ENCODE assay signal across 21 cellular contexts in the genomic region with DNA sequence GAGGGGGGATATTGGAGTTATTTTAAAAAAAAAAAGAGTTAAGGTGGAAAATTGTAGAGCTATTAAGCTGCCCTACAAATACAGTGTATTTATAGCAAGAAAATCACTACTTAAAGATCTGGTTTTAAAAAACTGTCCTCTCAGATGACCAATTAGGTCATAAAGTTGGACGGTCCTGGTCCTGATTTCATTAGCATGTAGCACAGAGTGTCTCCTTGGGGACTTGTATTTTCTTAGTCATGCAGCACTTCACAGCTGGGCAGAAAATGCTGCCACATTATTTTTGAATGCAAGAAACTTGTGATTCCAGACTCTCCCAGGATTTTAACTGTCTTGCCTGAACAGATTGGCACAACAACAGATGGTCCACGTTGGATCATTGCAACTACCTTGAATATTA.
DNase-seq lines count a peak whose midpoint lies in the region; ATAC-seq and TF ChIP-seq lines count a peak whose summit lies in the region.
"Had no signal": no experiment of that assay in that cellular context is flagged by ENCODE, and none has a peak within 500 bp of the region (broad histone marks: within the 10 kb centered on the region; RNA-seq: fewer than 3 reads in every experiment).

No MANE protein-coding gene starts in this region.

- ATAC-seq in HG02973 (IDR thresholded peaks at IDR 0.05; ENCODE audit: unreplicated experiment), result no peak
- ATAC-seq: activated T-helper 17 cell treated with anti-CD3 and anti-CD28 coated beads, Interleukin-2, amount 50 U/mL, for 72 hours; left colon had no signal

- CTCF ChIA-PET in AG04449 (lab: Yijun Ruan, JAX), result no interaction called here

- H3K4me3 ChIP-seq in AG04449 (ENCODE audit: low read depth, low read length), result no peak overlapping the region
- H3K4me3 ChIP-seq: breast epithelium, hepatocyte, SK-N-MC, tibial artery had no signal

- DNase-seq in AG04449 (ENCODE audit: low read depth, low spot score), result peak; percentile 3
- DNase-seq in DMS 273 (lab: John Stamatoyannopoulos, UW; ENCODE audit: unreplicated experiment), result peak; percentile 94
- peak; percentile 82 for DNase-seq in NCI-H69 (lab: John Stamatoyannopoulos, UW)
- peak; percentile 3 for DNase-seq in occipital lobe (lab: John Stamatoyannopoulos, UW)
- DNase-seq in iPS-NIHi7 (ENCODE audit: extremely low spot score), result no peak
- DNase-seq in stimulated activated CD8-positive, alpha-beta memory T cell treated with anti-CD3 and anti-CD28 coated beads, Interleukin-4, amount 100 ng/mL, for 48 hours, result no peak
- DNase-seq: ACHN; activated CD4-positive, alpha-beta memory T cell treated with anti-CD3 and anti-CD28 coated beads, Interleukin-2, amount 10 ng/mL, durations not matched to agents 7 days and 5 days; activated CD4-positive, CD25-positive, alpha-beta regulatory T cell treated with anti-CD3 and anti-CD28 coated beads, Interleukin-2, amount 50 U/mL, for 72 hours; activated CD8-positive, alpha-beta memory T cell treated with anti-CD3 and anti-CD28 coated beads, Interleukin-2, amount 50 U/mL, for 48 hours; activated naive CD4-positive, alpha-beta T cell treated with anti-CD3 and anti-CD28 coated beads, Interleukin-2, amount 50 U/mL, for 16 hours; C1 segment of cervical spinal cord; H7; left colon; NCI-H774; tibial artery had no signal

- TF ChIP-seq CTCF in AG04449 (IDR thresholded peaks at IDR 0.05; ENCODE audit: insufficient read depth, low read length, missing control alignments), result no peak

- POLR2A ChIA-PET in AG04449 (lab: Yijun Ruan, JAX), result no interaction called here

Comparison
In these comparisons a context has a peak if more than half of its experiments do, and no peak if none do; other contexts are left out.
1. DNase-seq: peak in AG04449 (single experiment), DMS 273 (single experiment), NCI-H69 (single experiment) and occipital lobe (single experiment); none in iPS-NIHi7 (single experiment) and stimulated activated CD8-positive, alpha-beta memory T cell treated with anti-CD3 and anti-CD28 coated beads, Interleukin-4, amount 100 ng/mL, for 48 hours (single experiment).